Comparison of ENCODE assay signal across 8 cellular contexts in the genomic region with DNA sequence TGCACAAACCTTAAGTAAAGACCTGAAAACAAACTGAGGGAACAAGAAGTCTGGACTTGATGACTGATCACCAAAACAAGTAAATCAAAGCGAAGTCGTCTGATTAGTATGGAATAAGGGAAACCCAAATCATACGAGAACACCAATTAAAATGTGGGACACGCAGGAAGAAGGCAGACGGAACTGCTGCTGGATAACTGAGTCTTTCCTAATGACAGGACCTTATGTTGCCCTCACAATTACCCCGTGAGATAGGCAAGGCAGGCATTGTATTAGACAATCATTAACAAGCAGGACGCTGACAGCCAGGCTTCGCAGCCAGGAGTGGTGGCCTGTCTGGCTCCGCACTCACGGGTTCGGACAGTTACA. TPM values are rescaled to one million over a fixed set of nuclear protein-coding genes. Genes with fewer than 3 reads are reported as not detected.
DNase-seq lines count a peak whose midpoint lies in the region; ATAC-seq and TF ChIP-seq lines count a peak whose summit lies in the region.

No MANE protein-coding gene starts in this region.

- H3K9me3 Mint-ChIP-seq in T-helper 1 cell treated with Interleukin-12 subunit alpha and Interleukin-12 subunit beta and Interleukin-4 antibody, amounts not matched to agents 30 μg/mL and 1 μg/mL, for 36 hours, result no peaks in the 10 kb centered on the region
- H3K9me3 Mint-ChIP-seq in activated naive CD8-positive, alpha-beta T cell treated with anti-CD3 and anti-CD28 coated beads, Interleukin-2, amount 50 U/mL, for 24 hours, result no peaks in the 10 kb centered on the region

- peaks cover 11% of the 10 kb centered on the region for H3K4me1 ChIP-seq in testis

- peaks cover 4% of the 10 kb centered on the region for H3K36me3 Mint-ChIP-seq in T-helper 1 cell treated with Interleukin-12 subunit alpha and Interleukin-12 subunit beta and Interleukin-4 antibody, amounts not matched to agents 30 μg/mL and 1 μg/mL, for 36 hours (ENCODE audit: low read depth)
- H3K36me3 Mint-ChIP-seq in activated naive CD8-positive, alpha-beta T cell treated with anti-CD3 and anti-CD28 coated beads, Interleukin-2, amount 50 U/mL, for 24 hours (ENCODE audit: low read depth), result peaks cover 7% of the 10 kb centered on the region

- peak overlapping the region; percentile 99 to 100 for H3K27ac ChIP-seq in testis

- peak overlapping the region; percentile 64 for H3K4me3 ChIP-seq in kidney epithelial cell (ENCODE audit: low read depth, low read length)
- H3K4me3 ChIP-seq in testis, result peak overlapping the region; percentile 92 to 97

- intact Hi-C loops in testis (cut with DNase I; ENCODE audit: low total_unique reads), result no loop called here

- H3K36me3 ChIP-seq in kidney epithelial cell (ENCODE audit: control insufficient read depth, insufficient read depth, low read length) (no peaks in the 10 kb centered on the region), testis (ENCODE audit: low read depth, missing control alignments) (no peaks in the 10 kb centered on the region)

- no peaks in the 10 kb centered on the region for H3K27me3 Mint-ChIP-seq in T-helper 1 cell treated with Interleukin-12 subunit alpha and Interleukin-12 subunit beta and Interleukin-4 antibody, amounts not matched to agents 30 μg/mL and 1 μg/mL, for 36 hours (ENCODE audit: low read depth)
- peaks cover 2% of the 10 kb centered on the region for H3K27me3 Mint-ChIP-seq in activated naive CD8-positive, alpha-beta T cell treated with anti-CD3 and anti-CD28 coated beads, Interleukin-2, amount 50 U/mL, for 24 hours

- H3K4me1 Mint-ChIP-seq in T-helper 1 cell treated with Interleukin-12 subunit alpha and Interleukin-12 subunit beta and Interleukin-4 antibody, amounts not matched to agents 30 μg/mL and 1 μg/mL, for 36 hours (ENCODE audit: low read depth), result peaks cover 22% of the 10 kb centered on the region
- peaks cover 47% of the 10 kb centered on the region for H3K4me1 Mint-ChIP-seq in activated naive CD8-positive, alpha-beta T cell treated with anti-CD3 and anti-CD28 coated beads, Interleukin-2, amount 50 U/mL, for 24 hours

- TF ChIP-seq POLR2A in testis (IDR thresholded peaks at IDR 0.05), result no peak

- peak overlapping the region; percentile 96 for H3K27ac Mint-ChIP-seq in T-helper 1 cell treated with Interleukin-12 subunit alpha and Interleukin-12 subunit beta and Interleukin-4 antibody, amounts not matched to agents 30 μg/mL and 1 μg/mL, for 36 hours
- H3K27ac Mint-ChIP-seq in activated naive CD8-positive, alpha-beta T cell treated with anti-CD3 and anti-CD28 coated beads, Interleukin-2, amount 50 U/mL, for 24 hours, result peak overlapping the region; percentile 100

- ATAC-seq in activated naive CD8-positive, alpha-beta T cell treated with anti-CD3 and anti-CD28 coated beads, Interleukin-2, amount 50 U/mL, for 24 hours, result no peak
- ATAC-seq in GM19397 (IDR thresholded peaks at IDR 0.05; ENCODE audit: unreplicated experiment), result no peak

- H3K9me3 ChIP-seq in testis, result no peaks in the 10 kb centered on the region

- H3K27me3 ChIP-seq in kidney epithelial cell (ENCODE audit: control insufficient read depth, insufficient read depth, low read length), result no peaks in the 10 kb centered on the region
- H3K27me3 ChIP-seq in testis, result no peaks in the 10 kb centered on the region

- peak overlapping the region; percentile 95 for H3K4me3 Mint-ChIP-seq in T-helper 1 cell treated with Interleukin-12 subunit alpha and Interleukin-12 subunit beta and Interleukin-4 antibody, amounts not matched to agents 30 μg/mL and 1 μg/mL, for 36 hours
- peak overlapping the region; percentile 100 for H3K4me3 Mint-ChIP-seq in activated naive CD8-positive, alpha-beta T cell treated with anti-CD3 and anti-CD28 coated beads, Interleukin-2, amount 50 U/mL, for 24 hours

- TF ChIP-seq CTCF in kidney epithelial cell (IDR thresholded peaks at IDR 0.05; ENCODE audit: insufficient read depth, low read length, poor library complexity, severe bottlenecking) (no peak), testis (IDR thresholded peaks at IDR 0.05) (no peak)

- WGBS in testis, 2 donors, result 1 to 2% methylated on average over 9 to 11 of the region's 11 CpGs

- DNase-seq in T-helper 1 cell (no peak), kidney epithelial cell (ENCODE audit: low read depth) (no peak), testis (no peak), DMS153 treated with DMSO at 0.1 percent for 48 hours (lab: John Stamatoyannopoulos, UW; ENCODE audit: unreplicated experiment) (no peak), NCI-H69 (lab: John Stamatoyannopoulos, UW) (no peak)
- DNase-seq in activated naive CD8-positive, alpha-beta T cell treated with anti-CD3 and anti-CD28 coated beads, Interleukin-2, amount 50 U/mL, for 24 hours, result no peak

RNA-seq across cellular contexts. Expression of a gene that starts 0.6 kb away (rescaled TPM):
- 24.2 and 26.4 TPM in 2 replicates for total RNA-seq in kidney epithelial cell
- 10 to 100 TPM; 16.4 to 17.9 TPM for total RNA-seq in testis
- 18.0 TPM for polyA plus RNA-seq in testis (ENCODE audit: insufficient read depth, low read depth, low replicate concordance)

RNA-seq across cellular contexts. Expression of a gene that starts 17.9 kb away (rescaled TPM):
- total RNA-seq in kidney epithelial cell, result 141 and 148 TPM in 2 replicates
- 100 to 1,000 TPM; 288 to 293 TPM for total RNA-seq in testis
- 178 TPM for polyA plus RNA-seq in testis (ENCODE audit: insufficient read depth, low read depth, low replicate concordance)

RNA-seq across cellular contexts. Expression of a gene that starts 46.9 kb away (rescaled TPM):
- 204 and 237 TPM in 2 replicates for total RNA-seq in kidney epithelial cell
- 100 to 1,000 TPM; 107 to 121 TPM for total RNA-seq in testis
- polyA plus RNA-seq in testis (ENCODE audit: insufficient read depth, low read depth, low replicate concordance), result 111 TPM

RNA-seq across cellular contexts. Expression of a gene that starts 47.4 kb away (rescaled TPM):
- total RNA-seq in kidney epithelial cell, result 91.7 and 96.5 TPM in 2 replicates
- total RNA-seq in testis, result 10 to 100 TPM; 43.3 to 51.3 TPM
- polyA plus RNA-seq in testis (ENCODE audit: insufficient read depth, low read depth, low replicate concordance), result 61.8 TPM
